Comparison of ENCODE assay signal across 20 cellular contexts in the genomic region with DNA sequence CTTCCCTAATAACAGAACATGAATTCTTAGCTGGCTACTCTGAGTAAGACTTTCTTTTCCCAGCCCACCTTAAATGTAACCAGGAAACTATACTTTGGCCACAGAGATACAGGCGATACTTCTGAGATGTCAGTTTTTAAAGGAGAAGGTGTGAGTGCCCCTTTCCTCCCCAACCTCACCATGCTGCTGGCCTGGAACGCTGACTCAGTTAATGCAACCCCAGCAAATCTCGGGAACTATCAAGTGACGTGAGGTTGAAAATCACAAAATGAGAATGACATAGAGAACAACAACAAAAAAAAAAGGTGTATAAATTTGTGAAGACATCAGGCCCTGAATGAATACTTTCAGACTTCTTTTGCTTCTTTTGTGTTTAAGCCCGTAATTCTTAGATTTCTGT.
"Had no signal": no experiment of that assay in that cellular context is flagged by ENCODE, and none has a peak within 500 bp of the region (broad histone marks: within the 10 kb centered on the region; RNA-seq: fewer than 3 reads in every experiment).

No MANE protein-coding gene starts in this region.

- DNase-seq: KBM-7, NCI-H1092, NCI-H1436, NCI-H187, NCI-H2029, NCI-H2081 treated with DMSO at 0.1 percent for 48 hours, NCI-H2171, NCI-H226, NCI-H446, NCI-H510A, NCI-H524 treated with DMSO at 0.1 percent for 48 hours, NCI-H69, NCI-H774, SHP77, SK-N-SH, SW 1271, T-cell had no signal

- H3K27ac ChIP-seq: RWPE1 had no signal

- ATAC-seq: T-cell had no signal

- H3K9ac ChIP-seq: SK-N-SH had no signal

- H3K27ac Mint-ChIP-seq: IgD-negative memory B cell, T-cell had no signal

- H3K4me3 Mint-ChIP-seq: IgD-negative memory B cell, T-cell had no signal

- H3K4me2 ChIP-seq: SK-N-SH had no signal

- FAIRE-seq: RCC 7860 had no signal

- H3K27me3 Mint-ChIP-seq: IgD-negative memory B cell, T-cell had no signal
